10 cellular contexts compared by ENCODE assay signal in genomic region chr3:124786491-124787241, GRCh38. TPM values are rescaled to one million over a fixed set of nuclear protein-coding genes. Genes with fewer than 3 reads are reported as not detected.
A peak's percentile ranks its signal among the peaks of the same experiment; 100 is the strongest.
DNase-seq lines count a peak whose midpoint lies in the region; ATAC-seq and TF ChIP-seq lines count a peak whose summit lies in the region.
"Had no signal": no experiment of that assay in that cellular context is flagged by ENCODE, and none has a peak within 500 bp of the region (broad histone marks: within the 10 kb centered on the region; RNA-seq: fewer than 3 reads in every experiment).

No MANE protein-coding gene starts in this region.

- H3K4me3 ChIP-seq in GM23248 = no peak overlapping the region
- no peak overlapping the region for H3K4me3 ChIP-seq in heart right ventricle
- H3K4me3 ChIP-seq in skin epidermis = no peak overlapping the region
- H3K4me3 ChIP-seq: lung had no signal

- peaks cover 34% of the 10 kb centered on the region for H3K4me1 ChIP-seq in GM23248 (ENCODE audit: insufficient read depth)
- peaks cover 35 to 83% (median 69%) of the 10 kb centered on the region in 9 donors for H3K4me1 ChIP-seq in heart right ventricle

- H3K27ac Mint-ChIP-seq in activated naive CD4-positive, alpha-beta T cell treated with anti-CD3 and anti-CD28 coated beads for 36 hours = no peak overlapping the region
- H3K27ac Mint-ChIP-seq: activated B cell treated with CpG ODN at 0.5 μM for 24 hours had no signal

- CTCF ChIA-PET in activated naive CD4-positive, alpha-beta T cell treated with anti-CD3 and anti-CD28 coated beads for 36 hours (lab: Charles Lee) = interaction anchor here (0.6 to 2.9 kb wide), 10 partner anchors 9 to 120 kb away, joined by 3 to 18 read pairs (median 3); no protein-coding TSS in a partner anchor

- no peak overlapping the region for H3K4me3 Mint-ChIP-seq in activated naive CD4-positive, alpha-beta T cell treated with anti-CD3 and anti-CD28 coated beads for 36 hours
- H3K4me3 Mint-ChIP-seq: activated B cell treated with CpG ODN at 0.5 μM for 24 hours had no signal

- 58 to 64% methylated on average over 6 of the region's 6 CpGs for WGBS in GM23248 (ENCODE audit: low coverage in 1 of 2, low lambda C conversion rate in 2 of 2, missing lambda C conversion rate in 2 of 2), 2 experiments
- 46 to 48% methylated on average over 6 of the region's 6 CpGs for WGBS in heart right ventricle, 2 donors

- no peaks in the 10 kb centered on the region for H3K4me1 Mint-ChIP-seq in activated naive CD4-positive, alpha-beta T cell treated with anti-CD3 and anti-CD28 coated beads for 36 hours (ENCODE audit: low read depth)
- H3K4me1 Mint-ChIP-seq: activated B cell treated with CpG ODN at 0.5 μM for 24 hours had no signal

- H3K9me3 ChIP-seq in GM23248 (ENCODE audit: low read depth) = no peaks in the 10 kb centered on the region
- H3K9me3 ChIP-seq in heart right ventricle = no peaks in the 10 kb centered on the region

- no peaks in the 10 kb centered on the region for H3K9me2 ChIP-seq in GM23248 (ENCODE audit: insufficient read depth)

- peak overlapping the region; percentile 52 for H3K9ac ChIP-seq in GM23248

- in situ Hi-C loops in GM23248 (cut with MboI) = no loop called here

- peak; percentile 6 to 64 (median 47) for ATAC-seq in heart right ventricle
- no peak for ATAC-seq in HG02571 (IDR thresholded peaks at IDR 0.05; ENCODE audit: unreplicated experiment)
- ATAC-seq in GM21526 (IDR thresholded peaks at IDR 0.05; ENCODE audit: low FRiP score, unreplicated experiment) = no peak

- TF ChIP-seq CTCF in heart right ventricle (IDR thresholded peaks at IDR 0.05) = peak in 8 of 9 donors; percentile 23 to 68 (median 51)

- H3K27ac ChIP-seq in GM23248 = peak overlapping the region; percentile 54
- peak overlapping the region; percentile 28 to 80 (median 70) for H3K27ac ChIP-seq in heart right ventricle
- H3K27ac ChIP-seq in skin epidermis = peak overlapping the region in 18 of 21 experiments; percentile 1 to 89 (median 67)

- no peaks in the 10 kb centered on the region for H3K9me3 Mint-ChIP-seq in activated naive CD4-positive, alpha-beta T cell treated with anti-CD3 and anti-CD28 coated beads for 36 hours
- H3K9me3 Mint-ChIP-seq: activated B cell treated with CpG ODN at 0.5 μM for 24 hours had no signal

- peaks cover 72% of the 10 kb centered on the region for H3K79me2 ChIP-seq in GM23248 (ENCODE audit: insufficient read depth)

- H3K36me3 Mint-ChIP-seq in activated naive CD4-positive, alpha-beta T cell treated with anti-CD3 and anti-CD28 coated beads for 36 hours (ENCODE audit: low read depth) = no peaks in the 10 kb centered on the region

- intact Hi-C loops in heart right ventricle (cut with DNase I) = loop anchor here in 4 of 10 donors (2.0 to 10.0 kb wide), 3 partner anchors 48 to 114 kb away; partner anchors contain the start of gene ITGB5 (in 1 of the 4)
- intact Hi-C loops in activated naive CD4-positive, alpha-beta T cell treated with anti-CD3 and anti-CD28 coated beads for 36 hours (cut with micrococcal nuclease) = loop anchor here (1.0 kb wide), 1 partner anchor 115 kb away; no protein-coding TSS in a partner anchor

- peak overlapping the region; percentile 3 for H3K4me2 ChIP-seq in GM23248 (ENCODE audit: unreplicated experiment)

- H4K20me1 ChIP-seq in GM23248 (ENCODE audit: insufficient read depth) = no peaks in the 10 kb centered on the region

- H3K36me3 ChIP-seq in GM23248 (ENCODE audit: low read depth) (no peaks in the 10 kb centered on the region), heart right ventricle (peaks cover 0 to 9% (median 0%) of the 10 kb centered on the region in 9 donors)

- H3K27me3 ChIP-seq in GM23248 (replicated peaks; ENCODE audit: insufficient read depth) = no peaks in the 10 kb centered on the region
- H3K27me3 ChIP-seq in heart right ventricle = no peaks in the 10 kb centered on the region

- H2AFZ ChIP-seq in GM23248 = no peak overlapping the region

- H3F3A ChIP-seq in GM23248 (ENCODE audit: insufficient read depth) = peaks cover 21% of the 10 kb centered on the region

- DNase-seq in GM23248 = peak; percentile 63
- peak; percentile 38 for DNase-seq in UCSD-AML1 (lab: John Stamatoyannopoulos, UW; ENCODE audit: unreplicated experiment)
- DNase-seq in heart right ventricle = no peak
- DNase-seq in ureter (ENCODE audit: low spot score) = no peak
- DNase-seq in activated naive CD4-positive, alpha-beta T cell treated with anti-CD3 and anti-CD28 coated beads for 36 hours = no peak
- DNase-seq: activated B cell treated with CpG ODN at 0.5 μM for 24 hours had no signal

- no peaks in the 10 kb centered on the region for H3K27me3 Mint-ChIP-seq in activated naive CD4-positive, alpha-beta T cell treated with anti-CD3 and anti-CD28 coated beads for 36 hours (ENCODE audit: low read depth)

RNA-seq across cellular contexts. Expression of gene UMPS, which starts 56.4 kb away (rescaled TPM):
- total RNA-seq in GM23248 (2014; rRNA removed; shearing (Covaris generic)) = 18.0 and 29.8 TPM in 2 replicates
- polyA plus RNA-seq in GM23248 (2016; fragmentation: Nextera tagmentation; extraction: Ambion mirVana) (37.9 and 38.7 TPM in 2 replicates), heart right ventricle (1 to 10 TPM; 3.1 to 6.5 TPM)
- total RNA-seq in heart right ventricle (10 to 100 TPM in 3 of 10 donors, 1 to 10 TPM in 7; 4.9 to 14.4 (median 7.7) TPM), ureter (33.6 TPM)
- total RNA-seq in activated naive CD4-positive, alpha-beta T cell treated with anti-CD3 and anti-CD28 coated beads for 36 hours = 10 to 100 TPM; 29.6 to 34.1 TPM

Comparison
In these comparisons a context has a peak if more than half of its experiments do, and no peak if none do; other contexts are left out.
1. DNase-seq: peak in GM23248 (single experiment) and UCSD-AML1 (single experiment); none in heart right ventricle (0 of 2), ureter (single experiment) and activated naive CD4-positive, alpha-beta T cell treated with anti-CD3 and anti-CD28 coated beads for 36 hours (single experiment).
2. ATAC-seq: peak in heart right ventricle (8 of 8); none in HG02571 (single experiment) and GM21526 (single experiment).
3. Peak in every context shown above with its lines, with median percentiles within 50 percentile points of each other: H3K27ac ChIP-seq.